In the genomic region with DNA sequence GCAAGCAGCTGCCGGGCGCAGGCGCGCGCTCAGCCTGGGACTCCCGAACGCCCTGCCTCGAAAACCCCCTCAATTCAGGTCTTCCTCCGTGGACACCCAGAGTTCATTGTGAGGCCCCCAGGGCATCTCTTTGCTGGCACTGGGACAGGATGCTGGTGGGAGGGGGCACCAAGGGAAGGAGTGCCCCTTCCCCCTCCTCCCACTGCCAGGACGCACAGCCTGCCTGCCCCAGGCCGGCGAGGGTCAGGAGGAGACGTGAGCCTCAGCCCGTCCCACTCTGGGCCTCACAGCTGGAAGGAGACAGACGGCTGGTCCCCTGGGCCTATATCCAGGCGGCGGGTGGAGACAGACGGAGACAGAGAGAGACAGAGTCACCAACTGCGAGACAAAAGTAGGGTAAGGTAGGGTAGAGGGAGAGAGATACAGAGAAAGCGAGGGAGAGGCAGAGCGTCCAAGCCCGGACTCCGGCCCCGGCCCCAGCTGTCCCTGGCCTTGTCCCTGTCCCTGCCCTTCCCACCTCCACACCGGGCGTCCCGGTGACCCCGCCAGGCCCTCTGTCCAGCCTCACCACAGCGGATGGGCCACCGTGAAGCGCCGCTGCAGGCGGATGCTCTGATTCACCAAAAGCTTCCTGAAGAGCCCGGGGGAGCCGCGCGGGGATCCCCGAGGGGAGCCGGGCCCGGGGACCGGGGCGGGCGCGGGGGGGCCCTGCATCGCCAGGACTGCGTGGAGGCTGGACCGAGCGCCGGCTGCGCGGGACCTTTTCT, we compare ENCODE assay signal across 11 cellular contexts. TPM values are rescaled to one million over a fixed set of nuclear protein-coding genes. Genes with fewer than 3 reads are reported as not detected.
DNase-seq lines count a peak whose midpoint lies in the region; ATAC-seq and TF ChIP-seq lines count a peak whose summit lies in the region.
"Had no signal": no experiment of that assay in that cellular context is flagged by ENCODE, and none has a peak within 500 bp of the region (broad histone marks: within the 10 kb centered on the region; RNA-seq: fewer than 3 reads in every experiment).

Gene PDE4C, minus strand, starts transcription at position 737 of the 767 bp plus-strand sequence. Its CDS starts 23 bp downstream, at position 714.

- no peaks in the 10 kb centered on the region for H3K79me2 ChIP-seq in DOHH2 (ENCODE audit: control insufficient read depth, low read length)
- no peaks in the 10 kb centered on the region for H3K79me2 ChIP-seq in osteoblast (ENCODE audit: insufficient read depth, low read length)

- no peak for ATAC-seq in HG02981 (IDR thresholded peaks at IDR 0.05; ENCODE audit: unreplicated experiment)
- ATAC-seq: upper lobe of right lung had no signal

- H3K36me3 ChIP-seq in DOHH2 (ENCODE audit: control insufficient read depth, low read length) (no peaks in the 10 kb centered on the region), endocrine pancreas (ENCODE audit: control insufficient read depth, insufficient read depth, low read length) (no peaks in the 10 kb centered on the region), osteoblast (ENCODE audit: insufficient read depth, low read length) (no peaks in the 10 kb centered on the region)
- H3K36me3 ChIP-seq: upper lobe of right lung had no signal

- peak within 1 kb of the TSS; percentile 32 for H3K9ac ChIP-seq in endocrine pancreas (ENCODE audit: control insufficient read depth, insufficient read depth, low read length)

- no peaks in the 10 kb centered on the region for H3K9me3 ChIP-seq in DOHH2 (ENCODE audit: control insufficient read depth, insufficient read depth, low read length)
- no peaks in the 10 kb centered on the region for H3K9me3 ChIP-seq in endocrine pancreas (ENCODE audit: control insufficient read depth, low read length)
- H3K9me3 ChIP-seq in osteoblast (ENCODE audit: low read depth, low read length): no peaks in the 10 kb centered on the region
- H3K9me3 ChIP-seq: upper lobe of right lung had no signal

- H3K27me3 ChIP-seq in DOHH2 (ENCODE audit: control insufficient read depth, low read length) (peaks cover 37% of the 10 kb centered on the region), endocrine pancreas (ENCODE audit: control insufficient read depth, insufficient read depth, low read length) (no peaks in the 10 kb centered on the region), osteoblast (ENCODE audit: insufficient read depth, low read length) (peaks cover 24% of the 10 kb centered on the region)

- peaks cover 10% of the 10 kb centered on the region for H3F3A ChIP-seq in DOHH2 (ENCODE audit: control insufficient read depth, insufficient read depth)

- H3K4me2 ChIP-seq in DOHH2 (ENCODE audit: low read length) (peak within 1 kb of the TSS; percentile 66; the same call in 1 of the 2 replicates), osteoblast (ENCODE audit: insufficient read depth, low read length) (peak within 1 kb of the TSS; percentile 86)

- no peaks in the 10 kb centered on the region for H3K9me2 ChIP-seq in DOHH2 (replicated peaks; ENCODE audit: control insufficient read depth, low read length)

- peak; percentile 51 for DNase-seq in M059J (ENCODE audit: low read depth)
- DNase-seq in osteoblast (ENCODE audit: insufficient read length, low spot score, missing footprints): peak; percentile 87
- no peak for DNase-seq in DMS79 (lab: John Stamatoyannopoulos, UW)
- no peak for DNase-seq in NCI-H1105 (lab: John Stamatoyannopoulos, UW)
- no peak for DNase-seq in OCI-M1 (lab: John Stamatoyannopoulos, UW)
- DNase-seq: NCI-H1436 treated with DMSO at 0.1 percent for 48 hours, upper lobe of right lung had no signal

- H3K4me1 ChIP-seq in DOHH2 (ENCODE audit: control insufficient read depth, low read length): peaks cover 50% of the 10 kb centered on the region
- H3K4me1 ChIP-seq in endocrine pancreas (ENCODE audit: control insufficient read depth, insufficient read depth, low read length): no peaks in the 10 kb centered on the region
- peaks cover 12% of the 10 kb centered on the region for H3K4me1 ChIP-seq in osteoblast (ENCODE audit: insufficient read depth, low read length)

- TF ChIP-seq CTCF in DOHH2 (IDR thresholded peaks at IDR 0.05; ENCODE audit: low read depth, low read length, poor library complexity, severe bottlenecking) (no peak), osteoblast (IDR thresholded peaks at IDR 0.05; ENCODE audit: extremely low read depth, low read depth, low read length) (no peak)

- H3K4me3 ChIP-seq in DOHH2 (ENCODE audit: low read length) (no peak within 1 kb of the TSS; the same call in 1 of the 2 replicates), endocrine pancreas (ENCODE audit: control insufficient read depth, insufficient read depth, low read length) (no peak within 1 kb of the TSS), osteoblast (ENCODE audit: insufficient read depth, low read length) (no peak within 1 kb of the TSS)

- H2AFZ ChIP-seq in osteoblast (ENCODE audit: low read length): peak within 1 kb of the TSS; percentile 15

- H4K20me1 ChIP-seq in DOHH2 (ENCODE audit: control insufficient read depth, insufficient read depth, low read depth, low read length) (peaks cover 4% of the 10 kb centered on the region; the same call in 1 of the 2 replicates), osteoblast (ENCODE audit: insufficient read depth, low read length) (no peaks in the 10 kb centered on the region)

- H3K27ac ChIP-seq in DOHH2 (ENCODE audit: low read depth, low read length) (no peak within 1 kb of the TSS), osteoblast (ENCODE audit: low read depth, low read length) (no peak within 1 kb of the TSS)
- H3K27ac ChIP-seq: epithelial cell of prostate, upper lobe of right lung had no signal

RNA-seq across cellular contexts. Expression of gene PDE4C, which starts in this region (rescaled TPM):
- total RNA-seq in M059J (2014; rRNA removed; shearing (Covaris generic)): 0.07 and 0.15 TPM in 2 replicates
- total RNA-seq in osteoblast: under 0.01 TPM in 1 of 2 replicates, not detected in the other

Comparison
In these comparisons a context has a peak if more than half of its experiments do, and no peak if none do; other contexts are left out.
1. Peak in DNase-seq in M059J; RNA of the gene not detected or under 1 TPM.
2. Peak in DNase-seq and H3K4me2 ChIP-seq in osteoblast; RNA of the gene not detected or under 1 TPM.